8 cellular contexts compared by ENCODE assay signal in the genomic region with DNA sequence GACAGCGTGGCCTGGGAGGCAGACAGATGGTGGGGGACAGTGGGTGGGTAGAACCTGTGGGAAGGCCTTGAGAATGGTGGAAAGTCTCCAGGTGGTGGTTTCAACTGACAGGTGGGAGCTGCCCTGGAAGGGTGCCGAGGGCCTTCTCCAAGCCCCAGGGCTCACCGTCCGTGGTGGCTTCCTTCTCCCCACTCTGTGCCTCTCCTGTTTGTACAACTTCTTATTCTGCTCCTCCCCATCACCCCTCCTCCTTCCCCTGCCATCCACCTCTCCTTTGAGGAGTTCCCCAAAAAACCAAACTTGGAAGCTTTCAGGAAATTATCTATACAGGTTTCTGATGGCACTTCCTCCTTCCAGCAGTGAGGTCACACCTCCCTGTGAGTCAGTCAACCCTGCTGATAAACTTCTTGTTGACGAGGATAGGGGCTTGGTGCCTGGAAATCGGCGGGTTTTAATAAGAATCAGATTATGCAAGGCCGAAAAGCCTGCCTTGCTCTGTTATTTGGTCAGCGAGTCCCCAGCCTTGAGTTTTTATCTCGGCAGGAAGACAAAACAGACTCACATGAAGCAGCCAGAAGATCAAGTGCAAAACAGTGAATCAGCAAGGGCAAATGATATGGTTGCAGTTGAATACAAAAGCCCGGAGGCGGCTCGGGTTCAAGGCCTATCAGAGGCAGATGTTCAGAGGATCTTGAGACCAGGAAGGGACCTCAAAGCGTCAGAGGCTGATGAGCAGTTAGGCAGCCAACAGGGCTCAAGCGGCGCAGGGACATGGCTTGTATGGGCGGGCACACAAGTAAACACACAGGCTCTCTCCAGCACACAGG. TPM values are rescaled to one million over a fixed set of nuclear protein-coding genes. Genes with fewer than 3 reads are reported as not detected.
DNase-seq lines count a peak whose midpoint lies in the region; ATAC-seq and TF ChIP-seq lines count a peak whose summit lies in the region.

No MANE protein-coding gene starts in this region.

- CTCF ChIA-PET in OCI-LY7 (lab: Charles Lee; ENCODE audit: unreplicated experiment): interaction anchor here (0.5 kb wide), 1 partner anchor 185 kb away, joined by 5 read pairs; no protein-coding TSS in a partner anchor

- no peak overlapping the region for H3K4me2 ChIP-seq in OCI-LY7 (ENCODE audit: low read length)

- no peaks in the 10 kb centered on the region for H3K36me3 ChIP-seq in uterus
- H3K36me3 ChIP-seq in OCI-LY7 (ENCODE audit: insufficient read depth, low read length): peaks cover 77% of the 10 kb centered on the region

- TF ChIP-seq CTCF in uterus (IDR thresholded peaks at IDR 0.05): no peak
- no peak for TF ChIP-seq CTCF in OCI-LY7 (conservative IDR thresholded peaks at IDR 0.05; ENCODE audit: low read length)

- DNase-seq in stimulated activated naive CD8-positive, alpha-beta T cell treated with anti-CD3 and anti-CD28 coated beads, Interleukin-15, Interleukin-2, amounts not matched to agents 100 U/mL and 50 U/mL, for 24 hours: no peak
- no peak for DNase-seq in activated naive CD8-positive, alpha-beta T cell treated with anti-CD3 and anti-CD28 coated beads, Interleukin-2, amount 50 U/mL, for 24 hours
- peak; percentile 35 for DNase-seq in kidney tubule cell (ENCODE audit: low spot score)
- peak; percentile 75 to 82 for DNase-seq in uterus
- DNase-seq in RKO (ENCODE audit: low spot score): no peak
- no peak for DNase-seq in OCI-LY7 (ENCODE audit: low spot score)

- H3K4me3 ChIP-seq in uterus (no peak overlapping the region), OCI-LY7 (ENCODE audit: low read depth, low read length, poor library complexity, severe bottlenecking) (no peak overlapping the region)

- peaks cover 0 to 13% of the 10 kb centered on the region in 2 donors for H3K4me1 ChIP-seq in uterus
- H3K4me1 ChIP-seq in OCI-LY7 (ENCODE audit: insufficient read depth, low read length, poor library complexity, severe bottlenecking): peaks cover under 1% of the 10 kb centered on the region

- peak overlapping the region; percentile 83 for H3K27ac Mint-ChIP-seq in stimulated activated naive CD8-positive, alpha-beta T cell treated with anti-CD3 and anti-CD28 coated beads, Interleukin-15, Interleukin-2, amounts not matched to agents 100 ng/mL and 50 ng/mL, for 24 hours
- peak overlapping the region; percentile 12 for H3K27ac Mint-ChIP-seq in activated naive CD8-positive, alpha-beta T cell treated with anti-CD3 and anti-CD28 coated beads, Interleukin-2, amount 50 U/mL, for 24 hours

- ATAC-seq in stimulated activated naive CD8-positive, alpha-beta T cell treated with anti-CD3 and anti-CD28 coated beads, Interleukin-15, Interleukin-2, amounts not matched to agents 100 U/mL and 50 U/mL, for 24 hours: no peak
- peak; percentile 30 for ATAC-seq in activated naive CD8-positive, alpha-beta T cell treated with anti-CD3 and anti-CD28 coated beads, Interleukin-2, amount 50 U/mL, for 24 hours
- ATAC-seq in GM21360 (IDR thresholded peaks at IDR 0.05; ENCODE audit: unreplicated experiment): no peak

- peaks cover 25% of the 10 kb centered on the region for H3K4me1 Mint-ChIP-seq in stimulated activated naive CD8-positive, alpha-beta T cell treated with anti-CD3 and anti-CD28 coated beads, Interleukin-15, Interleukin-2, amounts not matched to agents 100 ng/mL and 50 ng/mL, for 24 hours (ENCODE audit: low read depth)
- H3K4me1 Mint-ChIP-seq in activated naive CD8-positive, alpha-beta T cell treated with anti-CD3 and anti-CD28 coated beads, Interleukin-2, amount 50 U/mL, for 24 hours: peaks cover 35% of the 10 kb centered on the region

- H3K27me3 Mint-ChIP-seq in stimulated activated naive CD8-positive, alpha-beta T cell treated with anti-CD3 and anti-CD28 coated beads, Interleukin-15, Interleukin-2, amounts not matched to agents 100 ng/mL and 50 ng/mL, for 24 hours: no peaks in the 10 kb centered on the region
- H3K27me3 Mint-ChIP-seq in activated naive CD8-positive, alpha-beta T cell treated with anti-CD3 and anti-CD28 coated beads, Interleukin-2, amount 50 U/mL, for 24 hours: no peaks in the 10 kb centered on the region

- intact Hi-C loops in uterus (cut with DNase I; ENCODE audit: low total_unique reads): no loop called here
- intact Hi-C loops in OCI-LY7 (cut with micrococcal nuclease; ENCODE audit: unreplicated experiment): no loop called here

- peaks cover 24% of the 10 kb centered on the region for H3K36me3 Mint-ChIP-seq in stimulated activated naive CD8-positive, alpha-beta T cell treated with anti-CD3 and anti-CD28 coated beads, Interleukin-15, Interleukin-2, amounts not matched to agents 100 ng/mL and 50 ng/mL, for 24 hours (ENCODE audit: low read depth)
- H3K36me3 Mint-ChIP-seq in activated naive CD8-positive, alpha-beta T cell treated with anti-CD3 and anti-CD28 coated beads, Interleukin-2, amount 50 U/mL, for 24 hours (ENCODE audit: low read depth): peaks cover 10% of the 10 kb centered on the region

- peaks cover 14% of the 10 kb centered on the region; the same call in 1 of the 2 replicates for H3K79me2 ChIP-seq in OCI-LY7 (ENCODE audit: insufficient read depth, low read depth, low read length)

- no TSS peak for BruUV-seq in OCI-LY7 (replicated peaks; lab: Mats Ljungman, UMichigan)

- H3K27me3 ChIP-seq in uterus: no peaks in the 10 kb centered on the region

- H3K9me3 Mint-ChIP-seq in stimulated activated naive CD8-positive, alpha-beta T cell treated with anti-CD3 and anti-CD28 coated beads, Interleukin-15, Interleukin-2, amounts not matched to agents 100 ng/mL and 50 ng/mL, for 24 hours: no peaks in the 10 kb centered on the region
- no peaks in the 10 kb centered on the region for H3K9me3 Mint-ChIP-seq in activated naive CD8-positive, alpha-beta T cell treated with anti-CD3 and anti-CD28 coated beads, Interleukin-2, amount 50 U/mL, for 24 hours

- H3K27ac ChIP-seq in uterus (peak overlapping the region; percentile 81 to 88), OCI-LY7 (ENCODE audit: low read depth, low read length, poor library complexity, severe bottlenecking) (no peak overlapping the region)

- no peak for TF ChIP-seq POLR2A in uterus (IDR thresholded peaks at IDR 0.05)

- no peaks in the 10 kb centered on the region for H3K9me2 ChIP-seq in OCI-LY7 (ENCODE audit: insufficient read depth, low read length)

- H3K4me3 Mint-ChIP-seq in stimulated activated naive CD8-positive, alpha-beta T cell treated with anti-CD3 and anti-CD28 coated beads, Interleukin-15, Interleukin-2, amounts not matched to agents 100 ng/mL and 50 ng/mL, for 24 hours: no peak overlapping the region
- no peak overlapping the region for H3K4me3 Mint-ChIP-seq in activated naive CD8-positive, alpha-beta T cell treated with anti-CD3 and anti-CD28 coated beads, Interleukin-2, amount 50 U/mL, for 24 hours

- POLR2A ChIA-PET in OCI-LY7 (lab: Charles Lee): interaction anchor here (0.7 kb wide), 2 partner anchors 72 to 76 kb away, joined by 3 to 4 read pairs; no protein-coding TSS in a partner anchor

- no peaks in the 10 kb centered on the region for H3K9me3 ChIP-seq in uterus
- no peaks in the 10 kb centered on the region for H3K9me3 ChIP-seq in OCI-LY7 (ENCODE audit: low read length)

- no peak overlapping the region for H2AFZ ChIP-seq in OCI-LY7 (ENCODE audit: low read length)

- no peaks in the 10 kb centered on the region for H4K20me1 ChIP-seq in OCI-LY7 (ENCODE audit: insufficient read depth, low read length)

RNA-seq across cellular contexts. Expression of a gene that starts 9.5 kb away (rescaled TPM):
- total RNA-seq in uterus: 10 to 100 TPM; 11.8 to 53.3 (median 34.8) TPM
- 10.0 and 14.3 TPM in 2 replicates for total RNA-seq in OCI-LY7 (2014; rRNA removed; shearing (Covaris generic))
- total RNA-seq in OCI-LY7 (2022): 17.4 and 18.8 TPM in 2 replicates

RNA-seq across cellular contexts. Expression of a gene that starts 42.1 kb away (rescaled TPM):
- 10 to 100 TPM in 3 of 4 donors, 1 to 10 TPM in 1; 6.4 to 19.7 (median 13.0) TPM for total RNA-seq in uterus
- total RNA-seq in OCI-LY7 (2014; rRNA removed; shearing (Covaris generic)): 24.2 and 30.4 TPM in 2 replicates
- total RNA-seq in OCI-LY7 (2022): 33.9 and 36.5 TPM in 2 replicates

Comparison
In these comparisons a context has a peak if more than half of its experiments do, and no peak if none do; other contexts are left out.
1. DNase-seq: peak in kidney tubule cell (single experiment) and uterus (2 of 2); none in stimulated activated naive CD8-positive, alpha-beta T cell treated with anti-CD3 and anti-CD28 coated beads, Interleukin-15, Interleukin-2, amounts not matched to agents 100 U/mL and 50 U/mL, for 24 hours (single experiment), activated naive CD8-positive, alpha-beta T cell treated with anti-CD3 and anti-CD28 coated beads, Interleukin-2, amount 50 U/mL, for 24 hours (single experiment), RKO (single experiment) and OCI-LY7 (single experiment).